ENCODE assay signal across 8 cellular contexts in the genomic region with DNA sequence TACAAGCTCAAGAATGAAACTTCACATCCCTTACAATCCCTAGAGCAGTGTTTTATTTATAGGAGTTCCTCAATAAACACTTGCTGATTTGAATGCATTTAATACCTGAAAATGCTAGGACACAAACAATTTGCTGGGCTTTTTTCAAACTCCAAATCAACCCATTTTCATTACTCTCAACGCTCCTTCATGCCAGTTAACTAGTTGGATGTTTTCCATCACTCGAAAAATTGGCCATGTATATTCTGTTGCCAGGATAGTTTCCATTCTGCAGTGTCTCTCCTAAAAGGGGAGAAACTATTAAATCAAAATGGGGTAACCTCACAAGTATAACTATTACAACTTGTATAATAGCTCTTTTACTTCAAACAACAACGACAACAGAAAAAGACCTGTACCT. TPM values are rescaled to one million over a fixed set of nuclear protein-coding genes. Genes with fewer than 3 reads are reported as not detected.
DNase-seq lines count a peak whose midpoint lies in the region; ATAC-seq, FAIRE-seq and TF ChIP-seq lines count a peak whose summit lies in the region.

No MANE protein-coding gene starts in this region.

- DNase-seq in GM12891 (ENCODE audit: insufficient read length, low spot score) (no peak), SJSA1 (ENCODE audit: low read depth in 1 of 2, low spot score in 2 of 2) (no peak), fibroblast of lung (ENCODE audit: low read depth in 2 of 2) (no peak), skeletal muscle cell (ENCODE audit: low read depth) (no peak), NCI-H748 treated with DMSO at 0.1 percent for 48 hours (lab: John Stamatoyannopoulos, UW) (no peak)

- no peak for TF ChIP-seq CTCF in fibroblast of lung (conservative IDR thresholded peaks at IDR 0.05 in 1 of 2, IDR thresholded peaks at IDR 0.05 in 1 of 2; ENCODE audit: low read depth in 1 of 2, low read length in 2 of 2)

- ATAC-seq in HG02623 (IDR thresholded peaks at IDR 0.05; ENCODE audit: unreplicated experiment) (no peak), GM19452 (IDR thresholded peaks at IDR 0.05; ENCODE audit: unreplicated experiment) (no peak), GM18517 (IDR thresholded peaks at IDR 0.05; ENCODE audit: unreplicated experiment) (no peak)

- H3K9ac ChIP-seq in fibroblast of lung (ENCODE audit: insufficient read depth, low read length), result peak overlapping the region; percentile 91

- H3K4me2 ChIP-seq in fibroblast of lung (ENCODE audit: extremely low read depth, insufficient read depth, low read length), result peak overlapping the region; percentile 94

- H2AFZ ChIP-seq in fibroblast of lung (ENCODE audit: low read length), result no peak overlapping the region

- H3K27ac ChIP-seq in SJSA1 (peak overlapping the region; percentile 96), fibroblast of lung (ENCODE audit: insufficient read depth, low read length) (peak overlapping the region; percentile 95)

- H3K4me3 ChIP-seq in SJSA1, result peak overlapping the region; percentile 65
- peak overlapping the region; percentile 75 to 97 (median 80) for H3K4me3 ChIP-seq in fibroblast of lung (replicated peaks in 1 of 4; ENCODE audit: control extremely low read depth in 1 of 4, insufficient read depth in 1 of 4, low read depth in 3 of 4, low read length in 4 of 4)
- H3K4me3 ChIP-seq in skeletal muscle cell (ENCODE audit: low read depth, low read length), result peak overlapping the region; percentile 67

- no peak for TF ChIP-seq POLR2A in GM12891 (IDR thresholded peaks at IDR 0.05; ENCODE audit: low read depth, low read length)

- H3K27me3 ChIP-seq in SJSA1 (replicated peaks) (no peaks in the 10 kb centered on the region), fibroblast of lung (ENCODE audit: control insufficient read depth, insufficient read depth, low read length) (no peaks in the 10 kb centered on the region)

- H3K9me3 ChIP-seq in SJSA1 (replicated peaks), result no peaks in the 10 kb centered on the region
- no peaks in the 10 kb centered on the region for H3K9me3 ChIP-seq in fibroblast of lung (ENCODE audit: control insufficient read depth, insufficient read depth, low read depth, low read length)

- H3K79me2 ChIP-seq in fibroblast of lung (ENCODE audit: control insufficient read depth, insufficient read depth, low read length), result peaks cover 54% of the 10 kb centered on the region

- H4K20me1 ChIP-seq in fibroblast of lung (ENCODE audit: control insufficient read depth, extremely low read depth, insufficient read depth, low read length), result peaks cover under 1% of the 10 kb centered on the region

- H3K4me1 ChIP-seq in SJSA1 (replicated peaks) (peaks cover 26% of the 10 kb centered on the region), fibroblast of lung (ENCODE audit: control insufficient read depth, extremely low read depth, insufficient read depth, low read length) (peaks cover 4% of the 10 kb centered on the region)

- peaks cover 16% of the 10 kb centered on the region for H3K36me3 ChIP-seq in SJSA1
- peaks cover 1% of the 10 kb centered on the region for H3K36me3 ChIP-seq in fibroblast of lung (ENCODE audit: control insufficient read depth, insufficient read depth, low read length)

- peak; percentile 13 for FAIRE-seq in GM12891 (lab: Jason Lieb, UNC)

TF ChIP-seq in GM12891, 5 proteins besides CTCF, POLR2A, EP300 and RAD21:
- TF ChIP-seq TAF1 (IDR thresholded peaks at IDR 0.05; ENCODE audit: low read depth, low read length) (no peak), PAX5 (IDR thresholded peaks at IDR 0.05; ENCODE audit: insufficient read depth, low read length, severe bottlenecking) (no peak), POU2F2 (IDR thresholded peaks at IDR 0.05; ENCODE audit: low read depth, low read length) (no peak), POLR2AphosphoS5 (IDR thresholded peaks at IDR 0.05; ENCODE audit: low read depth, low read length) (no peak), SPI1 (IDR thresholded peaks at IDR 0.05; ENCODE audit: low read depth, low read length) (no peak)

RNA-seq across cellular contexts. Expression of gene GBE1, which starts 1.2 kb away (rescaled TPM):
- polyA plus RNA-seq in GM12891 (2012; ENCODE audit: low read depth, missing spikeins), result 97.2 TPM
- 52.0 and 72.1 TPM in 2 replicates for total RNA-seq in SJSA1 (2014; rRNA removed; shearing (Covaris generic))
- 167 and 232 TPM in 2 replicates for total RNA-seq in fibroblast of lung
- 108 and 153 TPM in 2 replicates for polyA plus RNA-seq in fibroblast of lung
- polyA plus RNA-seq in fibroblast of lung (2012), result 93.6 and 118 TPM in 2 replicates
- 16.7 and 23.4 TPM in 2 replicates for polyA minus RNA-seq in fibroblast of lung (ENCODE audit: low replicate concordance)
